In genomic region chr7:25949672-25950487, GRCh38 we compare ENCODE assay signal across 8 cellular contexts.
A peak's percentile ranks its signal among the peaks of the same experiment; 100 is the strongest.
DNase-seq lines count a peak whose midpoint lies in the region; ATAC-seq lines count a peak whose summit lies in the region.

No MANE protein-coding gene starts in this region.

- H3K27ac ChIP-seq in stomach smooth muscle (ENCODE audit: low read length) = no peak overlapping the region

- peak; percentile 24 for ATAC-seq in GM21619 (IDR thresholded peaks at IDR 0.05; ENCODE audit: unreplicated experiment)
- no peak for ATAC-seq in activated T-cell treated with anti-CD3 and anti-CD28 coated beads, Interleukin-2, amount 50 U/mL, for 4 hours
- no peak for ATAC-seq in GM21390 (IDR thresholded peaks at IDR 0.05; ENCODE audit: unreplicated experiment)

- H3K4me1 Mint-ChIP-seq in activated T-cell treated with anti-CD3 and anti-CD28 coated beads, Interleukin-2, amount 50 U/mL, for 4 hours (ENCODE audit: low read depth) = peaks cover 17% of the 10 kb centered on the region

- peak; percentile 15 for DNase-seq in AG20443 (ENCODE audit: low spot score)
- DNase-seq in activated T-cell treated with anti-CD3 and anti-CD28 coated beads, Interleukin-2, amount 50 U/mL, for 4 hours = no peak
- peak; percentile 37 for DNase-seq in iPS-NIHi11 (ENCODE audit: low spot score)
- no peak for DNase-seq in NCI-H2171 treated with DMSO at 0.1 percent for 48 hours (lab: John Stamatoyannopoulos, UW)
- DNase-seq in C1 segment of cervical spinal cord (lab: John Stamatoyannopoulos, UW) = no peak

- H3K36me3 ChIP-seq in stomach smooth muscle (ENCODE audit: control insufficient read depth in 2 of 2, insufficient read depth in 2 of 2, low read length in 2 of 2) = no peaks in the 10 kb centered on the region

- H3K9ac ChIP-seq in stomach smooth muscle (ENCODE audit: low read length in 2 of 2) = peak overlapping the region in 1 of 2 donors; percentile 21

- H3K4me1 ChIP-seq in stomach smooth muscle (ENCODE audit: control insufficient read depth, insufficient read depth, low read length) = peaks cover 17% of the 10 kb centered on the region

- H3K9me3 Mint-ChIP-seq in activated T-cell treated with anti-CD3 and anti-CD28 coated beads, Interleukin-2, amount 50 U/mL, for 4 hours = no peaks in the 10 kb centered on the region

- H3K27me3 ChIP-seq in stomach smooth muscle (ENCODE audit: control insufficient read depth in 1 of 2, insufficient read depth in 2 of 2, low read length in 2 of 2) = no peaks in the 10 kb centered on the region

- H3K4me3 ChIP-seq in stomach smooth muscle (ENCODE audit: low read length in 2 of 2) = peak overlapping the region; percentile 61 to 77

- peak overlapping the region; percentile 74 for H3K4me3 Mint-ChIP-seq in activated T-cell treated with anti-CD3 and anti-CD28 coated beads, Interleukin-2, amount 50 U/mL, for 4 hours

- H3K9me3 ChIP-seq in stomach smooth muscle (ENCODE audit: control insufficient read depth in 2 of 2, low read length in 2 of 2) = no peaks in the 10 kb centered on the region

- peaks cover 20% of the 10 kb centered on the region for H3K27me3 Mint-ChIP-seq in activated T-cell treated with anti-CD3 and anti-CD28 coated beads, Interleukin-2, amount 50 U/mL, for 4 hours (ENCODE audit: low read depth)

- no peaks in the 10 kb centered on the region for H3K36me3 Mint-ChIP-seq in activated T-cell treated with anti-CD3 and anti-CD28 coated beads, Interleukin-2, amount 50 U/mL, for 4 hours (ENCODE audit: insufficient read depth)

Comparison
In these comparisons a context has a peak if more than half of its experiments do, and no peak if none do; other contexts are left out.
1. DNase-seq: peak in AG20443 (single experiment) and iPS-NIHi11 (single experiment); none in activated T-cell treated with anti-CD3 and anti-CD28 coated beads, Interleukin-2, amount 50 U/mL, for 4 hours (single experiment), NCI-H2171 treated with DMSO at 0.1 percent for 48 hours (single experiment) and C1 segment of cervical spinal cord (0 of 14).